28 cellular contexts compared by ENCODE assay signal in genomic region chr1:10117865-10118264, GRCh38.
DNase-seq lines count a peak whose midpoint lies in the region; ATAC-seq and TF ChIP-seq lines count a peak whose summit lies in the region.
"Had no signal": no experiment of that assay in that cellular context is flagged by ENCODE, and none has a peak within 500 bp of the region (broad histone marks: within the 10 kb centered on the region; RNA-seq: fewer than 3 reads in every experiment).

No MANE protein-coding gene starts in this region.

- H3K4me1 ChIP-seq in thoracic aorta (ENCODE audit: control insufficient read depth in 1 of 2, low read depth in 2 of 2) (peaks cover 15 to 38% of the 10 kb centered on the region in 2 donors), endodermal cell (ENCODE audit: control insufficient read depth, insufficient read depth, low read length) (no peaks in the 10 kb centered on the region), Caco-2 (no peaks in the 10 kb centered on the region)
- H3K4me1 ChIP-seq: spleen, vagina had no signal

- no peaks in the 10 kb centered on the region for H3K4me1 Mint-ChIP-seq in nephron progenitor cell
- H3K4me1 Mint-ChIP-seq in endodermal cell: no peaks in the 10 kb centered on the region
- no peaks in the 10 kb centered on the region for H3K4me1 Mint-ChIP-seq in Caco-2 (ENCODE audit: low read depth, unreplicated experiment)
- H3K4me1 Mint-ChIP-seq: naive B cell had no signal

- no TSS peak for BruUV-seq in Caco-2 (replicated peaks; lab: Mats Ljungman, UMichigan)

- no peak for TF ChIP-seq CTCF in astrocyte of the spinal cord (IDR thresholded peaks at IDR 0.05; ENCODE audit: low read depth, low read length)
- TF ChIP-seq CTCF in nephron progenitor cell (IDR thresholded peaks at IDR 0.05): no peak
- no peak for TF ChIP-seq CTCF in thoracic aorta (IDR thresholded peaks at IDR 0.05)
- no peak for TF ChIP-seq CTCF in endodermal cell (conservative IDR thresholded peaks at IDR 0.05)
- no peak for TF ChIP-seq CTCF in Caco-2 (IDR thresholded peaks at IDR 0.05; ENCODE audit: insufficient read depth in 1 of 2, low read depth in 1 of 2, low read length in 1 of 2, severe bottlenecking in 1 of 2, unreplicated experiment in 1 of 2)

- peak overlapping the region; percentile 67 to 69 for H3K27ac ChIP-seq in thoracic aorta
- H3K27ac ChIP-seq in endodermal cell (ENCODE audit: low read depth, low read length): no peak overlapping the region
- H3K27ac ChIP-seq: RWPE1, SK-N-MC, spleen, suprapubic skin, vagina had no signal

- H3K9me3 ChIP-seq in thoracic aorta (no peaks in the 10 kb centered on the region), endodermal cell (ENCODE audit: control insufficient read depth, low read length) (no peaks in the 10 kb centered on the region), Caco-2 (no peaks in the 10 kb centered on the region)
- H3K9me3 ChIP-seq: spleen, suprapubic skin, vagina had no signal

- DNase-seq in EL (peak; percentile 3), astrocyte of the spinal cord (ENCODE audit: low read depth, low spot score) (peak; percentile 16), nephron progenitor cell (no peak), thoracic aorta (ENCODE audit: low spot score) (no peak), endodermal cell (no peak), Right ventricle myocardium superior (no peak), Caco-2 (no peak)
- no peak for DNase-seq in stimulated activated naive CD4-positive, alpha-beta T cell (lab: John Stamatoyannopoulos, UW)
- DNase-seq: activated CD4-positive, alpha-beta T cell treated with anti-CD3 and anti-CD28 coated beads, Interleukin-2, amount 50 U/mL, for 48 hours; activated naive CD4-positive, alpha-beta T cell treated with anti-CD3 and anti-CD28 coated beads, Interleukin-2, amount 50 U/mL, for 16 hours; amygdala; caudate nucleus; CD8-positive, alpha-beta memory T cell; islet precursor cell; KBM-7; left ventricle myocardium superior; naive B cell; NCI-H1436; NCI-H2107; nucleus accumbens; spleen had no signal

- ATAC-seq in thoracic aorta (ENCODE audit: insufficient number of reproducible peaks, low FRiP score, low read depth): no peak
- no peak for ATAC-seq in Right ventricle myocardium superior (ENCODE audit: poor library complexity)
- ATAC-seq: left ventricle myocardium superior had no signal

- 91 to 92% methylated on average over 6 to 9 of the region's 9 CpGs for WGBS in endodermal cell (ENCODE audit: insufficient coverage in 1 of 2, insufficient read length in 1 of 2), 2 experiments

- peaks cover 4% of the 10 kb centered on the region for H3K36me3 ChIP-seq in thoracic aorta
- H3K36me3 ChIP-seq in endodermal cell (ENCODE audit: control insufficient read depth, insufficient read depth, low read length): peaks cover 43% of the 10 kb centered on the region
- no peaks in the 10 kb centered on the region; the same call in 1 of the 2 replicates for H3K36me3 ChIP-seq in Caco-2 (ENCODE audit: control insufficient read depth, insufficient read depth, low read length)

- no peaks in the 10 kb centered on the region for H3K27me3 Mint-ChIP-seq in nephron progenitor cell (ENCODE audit: low read depth, poor library complexity)
- no peaks in the 10 kb centered on the region for H3K27me3 Mint-ChIP-seq in endodermal cell (ENCODE audit: insufficient read depth)
- no peaks in the 10 kb centered on the region for H3K27me3 Mint-ChIP-seq in Caco-2 (ENCODE audit: insufficient read depth, unreplicated experiment)
- H3K27me3 Mint-ChIP-seq: CD8-positive, alpha-beta memory T cell; dendritic cell treated with granulocyte-macrophage colony-stimulating factor and Interleukin-4, amounts not matched to agents 40 ng/mL and 50 ng/mL, for 4 days; naive B cell had no signal

- intact Hi-C loops in Right ventricle myocardium superior (cut with DNase I): no loop called here
- intact Hi-C loops in Caco-2 (cut with micrococcal nuclease; ENCODE audit: unreplicated experiment): no loop called here

- H3K9ac ChIP-seq in endodermal cell (ENCODE audit: extremely low read depth, low read length, poor library complexity, severe bottlenecking): no peak overlapping the region

- in situ Hi-C loops in astrocyte of the spinal cord (cut with HindIII; ENCODE audit: low sequenced_read_pairs): no loop called here

- POLR2A ChIA-PET in Caco-2 (lab: Charles Lee): no interaction called here

- H3K4me3 ChIP-seq in astrocyte of the spinal cord (ENCODE audit: low read depth, low read length): no peak overlapping the region
- H3K4me3 ChIP-seq in thoracic aorta: peak overlapping the region; percentile 43
- H3K4me3 ChIP-seq in endodermal cell (ENCODE audit: low read length): no peak overlapping the region
- H3K4me3 ChIP-seq in Caco-2 (ENCODE audit: low read depth, low read length): no peak overlapping the region
- H3K4me3 ChIP-seq: SK-N-MC, spleen, suprapubic skin, vagina had no signal

- peaks cover 57% of the 10 kb centered on the region for H3K36me3 Mint-ChIP-seq in nephron progenitor cell (ENCODE audit: low read depth)
- H3K36me3 Mint-ChIP-seq in endodermal cell (ENCODE audit: low read depth): peaks cover 61% of the 10 kb centered on the region
- H3K36me3 Mint-ChIP-seq in Caco-2 (ENCODE audit: insufficient read depth, unreplicated experiment): peaks cover 20% of the 10 kb centered on the region

- H3K9me3 Mint-ChIP-seq in nephron progenitor cell (no peaks in the 10 kb centered on the region), endodermal cell (no peaks in the 10 kb centered on the region), Caco-2 (ENCODE audit: unreplicated experiment) (no peaks in the 10 kb centered on the region)
- H3K9me3 Mint-ChIP-seq: activated T-helper 1 cell treated with anti-CD3 and anti-CD28 coated beads, Interleukin-12 subunit alpha, Interleukin-12 subunit beta, Interleukin-2, Interleukin-4 antibody, amounts not matched to agents 30 ng/mL and 10 ng/mL and 1 ng/mL, durations not matched to agents 14 hours and 24 hours and 36 hours; CD8-positive, alpha-beta memory T cell; dendritic cell treated with granulocyte-macrophage colony-stimulating factor and Interleukin-4, amounts not matched to agents 40 ng/mL and 50 ng/mL, for 4 days; mesothelial cell of epicardium; naive B cell had no signal

- H3K27me3 ChIP-seq in thoracic aorta (replicated peaks; ENCODE audit: insufficient read depth) (no peaks in the 10 kb centered on the region), endodermal cell (ENCODE audit: control insufficient read depth, insufficient read depth, low read length, poor library complexity, severe bottlenecking) (no peaks in the 10 kb centered on the region), Caco-2 (replicated peaks; ENCODE audit: control insufficient read depth, insufficient read depth, low read length) (no peaks in the 10 kb centered on the region)
- H3K27me3 ChIP-seq: spleen, suprapubic skin, vagina had no signal

- H3K27ac Mint-ChIP-seq in nephron progenitor cell: peak overlapping the region; percentile 60
- no peak overlapping the region for H3K27ac Mint-ChIP-seq in endodermal cell
- no peak overlapping the region for H3K27ac Mint-ChIP-seq in Caco-2 (ENCODE audit: unreplicated experiment)
- H3K27ac Mint-ChIP-seq: activated T-helper 1 cell treated with anti-CD3 and anti-CD28 coated beads, Interleukin-12 subunit alpha, Interleukin-12 subunit beta, Interleukin-2, Interleukin-4 antibody, amounts not matched to agents 30 ng/mL and 10 ng/mL and 1 ng/mL, durations not matched to agents 14 hours and 24 hours and 36 hours; dendritic cell treated with granulocyte-macrophage colony-stimulating factor and Interleukin-4, amounts not matched to agents 40 ng/mL and 50 ng/mL, for 4 days; naive B cell had no signal

- CTCF ChIA-PET in Caco-2 (lab: Charles Lee): no interaction called here

- no peak overlapping the region for H3K4me3 Mint-ChIP-seq in nephron progenitor cell
- no peak overlapping the region for H3K4me3 Mint-ChIP-seq in endodermal cell
- no peak overlapping the region for H3K4me3 Mint-ChIP-seq in Caco-2 (ENCODE audit: unreplicated experiment)
- H3K4me3 Mint-ChIP-seq: activated T-helper 1 cell treated with anti-CD3 and anti-CD28 coated beads, Interleukin-12 subunit alpha, Interleukin-12 subunit beta, Interleukin-2, Interleukin-4 antibody, amounts not matched to agents 30 ng/mL and 10 ng/mL and 1 ng/mL, durations not matched to agents 14 hours and 24 hours and 36 hours; CD8-positive, alpha-beta memory T cell; dendritic cell treated with granulocyte-macrophage colony-stimulating factor and Interleukin-4, amounts not matched to agents 40 ng/mL and 50 ng/mL, for 4 days; mesothelial cell of epicardium; naive B cell had no signal

Comparison
In these comparisons a context has a peak if more than half of its experiments do, and no peak if none do; other contexts are left out.
1. DNase-seq: peak in EL (single experiment) and astrocyte of the spinal cord (single experiment); none in nephron progenitor cell (single experiment), thoracic aorta (single experiment), endodermal cell (single experiment), stimulated activated naive CD4-positive, alpha-beta T cell (0 of 6), Right ventricle myocardium superior (single experiment) and Caco-2 (0 of 2).